ENCODE assay signal across 11 cellular contexts in genomic region chr17:28112199-28112995, GRCh38.
DNase-seq lines count a peak whose midpoint lies in the region; ATAC-seq, FAIRE-seq and TF ChIP-seq lines count a peak whose summit lies in the region.
"Had no signal": no experiment of that assay in that cellular context is flagged by ENCODE, and none has a peak within 500 bp of the region (broad histone marks: within the 10 kb centered on the region; RNA-seq: fewer than 3 reads in every experiment).

No MANE protein-coding gene starts in this region.

- H3K4me1 ChIP-seq in IMR-90 (ENCODE audit: control insufficient read depth, insufficient read depth, low read length), result peaks cover 7% of the 10 kb centered on the region
- peaks cover 10% of the 10 kb centered on the region for H3K4me1 ChIP-seq in keratinocyte (ENCODE audit: control insufficient read depth, extremely low read depth, insufficient read depth, low read length)
- peaks cover 2 to 22% (median 19%) of the 10 kb centered on the region in 5 donors for H3K4me1 ChIP-seq in subcutaneous abdominal adipose tissue (ENCODE audit: control insufficient read depth in 5 of 5, insufficient read depth in 5 of 5, low read length in 5 of 5)

- H2BK20ac ChIP-seq in IMR-90 (ENCODE audit: low read depth, low read length), result peak overlapping the region; percentile 81; the same call in 1 of the 2 replicates

- H3K9me3 Mint-ChIP-seq in dendritic cell treated with granulocyte-macrophage colony-stimulating factor and Interleukin-4, amounts not matched to agents 40 ng/mL and 50 ng/mL, for 4 days, result peaks cover 11% of the 10 kb centered on the region

- peak overlapping the region; percentile 81 for H3K27ac Mint-ChIP-seq in dendritic cell treated with granulocyte-macrophage colony-stimulating factor and Interleukin-4, amounts not matched to agents 40 ng/mL and 50 ng/mL, for 4 days

- peak overlapping the region; percentile 57; the same call in 1 of the 2 replicates for H3K27ac ChIP-seq in IMR-90 (ENCODE audit: insufficient read depth, low read length)
- H3K27ac ChIP-seq in keratinocyte (ENCODE audit: control insufficient read depth, insufficient read depth, low read length), result no peak overlapping the region
- peak overlapping the region; percentile 3 for H3K27ac ChIP-seq in subcutaneous abdominal adipose tissue (ENCODE audit: low read depth, low read length)
- H3K27ac ChIP-seq: KMS-11 had no signal

- H3K56ac ChIP-seq in IMR-90 (ENCODE audit: extremely low read depth, insufficient read depth, low read length), result no peak overlapping the region

- H2AFZ ChIP-seq in IMR-90 (replicated peaks; ENCODE audit: low read length, poor library complexity) (no peak overlapping the region), keratinocyte (ENCODE audit: control insufficient read depth, low read length) (no peak overlapping the region)

- H3K9ac ChIP-seq in IMR-90 (ENCODE audit: low read depth, low read length), result no peak overlapping the region
- no peak overlapping the region for H3K9ac ChIP-seq in keratinocyte (ENCODE audit: control insufficient read depth, extremely low read depth, insufficient read depth, low read length)
- H3K9ac ChIP-seq in subcutaneous abdominal adipose tissue (ENCODE audit: low read length in 5 of 5), result peak overlapping the region in 3 of 5 donors; percentile 32 to 41 (median 35)
- H3K9ac ChIP-seq: KMS-11 had no signal

- H4K20me1 ChIP-seq in IMR-90 (ENCODE audit: insufficient read depth, low read length) (peaks cover 11% of the 10 kb centered on the region; the same call in 1 of the 2 replicates), keratinocyte (ENCODE audit: control insufficient read depth, extremely low read depth, insufficient read depth, low read length) (no peaks in the 10 kb centered on the region)

- peak overlapping the region; percentile 69 for H2BK120ac ChIP-seq in IMR-90 (ENCODE audit: low read depth, low read length)

- no TSS peak for BruUV-seq in IMR-90 (replicated peaks; lab: Mats Ljungman, UMichigan)

- H2AK9ac ChIP-seq in IMR-90 (replicated peaks; ENCODE audit: low read depth, low read length, poor library complexity), result no peak overlapping the region

- ATAC-seq in IMR-90 (ENCODE audit: low read depth), result peak; percentile 73

- H3K27me3 Mint-ChIP-seq in dendritic cell treated with granulocyte-macrophage colony-stimulating factor and Interleukin-4, amounts not matched to agents 40 ng/mL and 50 ng/mL, for 4 days, result no peaks in the 10 kb centered on the region

- peak overlapping the region; percentile 50 for H2BK5ac ChIP-seq in IMR-90 (ENCODE audit: low read depth, low read length, poor library complexity, severe bottlenecking)

- peaks cover 25 to 51% of the 10 kb centered on the region in 2 experiments for H3K79me1 ChIP-seq in IMR-90 (ENCODE audit: low read depth in 1 of 2, low read length in 2 of 2)

- peak overlapping the region; percentile 35; the same call in 1 of the 2 replicates for H3K4me2 ChIP-seq in IMR-90 (ENCODE audit: low read depth, low read length)
- peak overlapping the region; percentile 37 for H3K4me2 ChIP-seq in keratinocyte (ENCODE audit: control insufficient read depth, extremely low read depth, insufficient read depth, low read depth, low read length)
- H3K4me2 ChIP-seq: KMS-11 had no signal

- POLR2A ChIA-PET in IMR-90 (lab: Charles Lee; ENCODE audit: unreplicated experiment), result no interaction called here

- H3K36me3 ChIP-seq in IMR-90 (ENCODE audit: control insufficient read depth, insufficient read depth, low read length) (peaks cover 2% of the 10 kb centered on the region), keratinocyte (ENCODE audit: control insufficient read depth in 2 of 2, extremely low read depth in 1 of 2, insufficient read depth in 2 of 2, low read length in 2 of 2) (no peaks in the 10 kb centered on the region), subcutaneous abdominal adipose tissue (ENCODE audit: control insufficient read depth in 5 of 5, insufficient read depth in 5 of 5, low read length in 5 of 5) (no peaks in the 10 kb centered on the region)

- peak overlapping the region; percentile 82 for H4K5ac ChIP-seq in IMR-90 (ENCODE audit: low read depth, low read length)

- H2AK5ac ChIP-seq in IMR-90 (ENCODE audit: low read depth, low read length), result 0 out of 2 replicates have a peak overlapping the region, but pooled peaks have one; percentile 29

- CTCF ChIA-PET in IMR-90 (lab: Yijun Ruan, JAX), result interaction anchor here (1.0 kb wide), 1 partner anchor 32 kb away, joined by 3 read pairs; no protein-coding TSS in a partner anchor

- TF ChIP-seq RAD21 in IMR-90 (IDR thresholded peaks at IDR 0.05; ENCODE audit: low read length), result no peak

- peaks cover 29% of the 10 kb centered on the region for H3K4me1 Mint-ChIP-seq in dendritic cell treated with granulocyte-macrophage colony-stimulating factor and Interleukin-4, amounts not matched to agents 40 ng/mL and 50 ng/mL, for 4 days (ENCODE audit: low read depth)

- H3K18ac ChIP-seq in IMR-90 (ENCODE audit: low read depth, low read length), result peak overlapping the region; percentile 50

- H4K91ac ChIP-seq in IMR-90 (ENCODE audit: insufficient read depth, low read depth, low read length), result peak overlapping the region; percentile 67

- peaks cover 14% of the 10 kb centered on the region for H3K79me2 ChIP-seq in keratinocyte (ENCODE audit: control insufficient read depth, insufficient read depth, low read length)

- in situ Hi-C loops in IMR-90 (cut with MboI; ENCODE audit: low sequenced_read_pairs), result no loop called here

- peak overlapping the region; percentile 43 for H3K14ac ChIP-seq in IMR-90 (replicated peaks; ENCODE audit: low read depth, low read length)

- DNase-seq in IMR-90, result peak; percentile 35
- DNase-seq in keratinocyte (ENCODE audit: low read depth, low spot score), result no peak
- no peak for DNase-seq in activated effector memory CD4-positive, alpha-beta T cell treated with Interleukin-2 at 50 U/mL for 16 hours
- DNase-seq in activated CD4-positive, alpha-beta T cell treated with anti-CD3 and anti-CD28 coated beads, Interleukin-2, amount 50 U/mL, for 48 hours, result no peak
- DNase-seq in iPS-NIHi11 (ENCODE audit: low spot score), result no peak
- DNase-seq: effector CD4-positive, alpha-beta T cell; HCEC 1CT; NCI-H2107 had no signal

- no CpG with 5 or more reads among the region's 3 CpGs for WGBS in IMR-90 (ENCODE audit: extremely low coverage in 2 of 2, insufficient read length in 1 of 2), 2 experiments

- peak overlapping the region; percentile 71 for H3K4ac ChIP-seq in IMR-90 (ENCODE audit: low read depth, low read length)

- H3K9me1 ChIP-seq in IMR-90 (ENCODE audit: insufficient read depth, low read length) (peaks cover 13% of the 10 kb centered on the region; the same call in 1 of the 2 replicates), keratinocyte (ENCODE audit: control insufficient read depth, extremely low read depth, insufficient read depth, low read length) (no peaks in the 10 kb centered on the region)

- H3K36me3 Mint-ChIP-seq in dendritic cell treated with granulocyte-macrophage colony-stimulating factor and Interleukin-4, amounts not matched to agents 40 ng/mL and 50 ng/mL, for 4 days (ENCODE audit: low read depth), result peaks cover 11% of the 10 kb centered on the region

- no peak for TF ChIP-seq POLR2A in IMR-90 (IDR thresholded peaks at IDR 0.05; ENCODE audit: low read depth, low read length)

- FAIRE-seq in keratinocyte (lab: Jason Lieb, UNC), result peak; percentile 68

- H3K23ac ChIP-seq in IMR-90 (ENCODE audit: low read depth, low read length), result peak overlapping the region; percentile 47

- no peaks in the 10 kb centered on the region for H3K27me3 ChIP-seq in IMR-90 (ENCODE audit: control insufficient read depth, insufficient read depth, low read length)
- H3K27me3 ChIP-seq in keratinocyte (ENCODE audit: control insufficient read depth, extremely low read depth, insufficient read depth, low read length), result no peaks in the 10 kb centered on the region
- no peaks in the 10 kb centered on the region for H3K27me3 ChIP-seq in subcutaneous abdominal adipose tissue (ENCODE audit: control insufficient read depth in 5 of 5, insufficient read depth in 4 of 5, low read length in 5 of 5)

- H3K4me3 ChIP-seq in IMR-90 (ENCODE audit: insufficient read depth, low read depth, low read length), result no peak overlapping the region
- no peak overlapping the region for H3K4me3 ChIP-seq in keratinocyte (ENCODE audit: control insufficient read depth in 2 of 3, extremely low read depth in 1 of 3, insufficient read depth in 2 of 3, low read depth in 1 of 3, low read length in 3 of 3)
- H3K4me3 ChIP-seq in subcutaneous abdominal adipose tissue (ENCODE audit: low read depth in 1 of 5, low read length in 5 of 5), result peak overlapping the region in 1 of 5 donors; percentile 13

- no peak overlapping the region for H3K4me3 Mint-ChIP-seq in dendritic cell treated with granulocyte-macrophage colony-stimulating factor and Interleukin-4, amounts not matched to agents 40 ng/mL and 50 ng/mL, for 4 days

- no peak overlapping the region; the same call in 2 of the 3 replicates for H2BK15ac ChIP-seq in IMR-90 (ENCODE audit: low read depth, low read length)

- TF ChIP-seq CTCF in IMR-90 (conservative IDR thresholded peaks at IDR 0.05; ENCODE audit: low read depth, low read length) (no peak), keratinocyte (optimal IDR thresholded peaks at IDR 0.05 in 1 of 3, IDR thresholded peaks at IDR 0.05 in 1 of 3, conservative IDR thresholded peaks at IDR 0.05 in 1 of 3; ENCODE audit: extremely low read depth in 1 of 3, insufficient read depth in 2 of 3, low read length in 3 of 3) (no peak)

- H4K8ac ChIP-seq in IMR-90 (ENCODE audit: low read depth in 2 of 2, low read length in 2 of 2), result peak overlapping the region in 1 of 2 experiments; percentile 39; a peak in 2 of 4 replicates

- H3K9me3 ChIP-seq in IMR-90 (ENCODE audit: control insufficient read depth, insufficient read depth, low read length) (no peaks in the 10 kb centered on the region), keratinocyte (ENCODE audit: control insufficient read depth, low read depth, low read length) (no peaks in the 10 kb centered on the region), subcutaneous abdominal adipose tissue (ENCODE audit: control insufficient read depth in 5 of 5, low read length in 5 of 5) (no peaks in the 10 kb centered on the region)

- intact Hi-C loops in IMR-90 (cut with micrococcal nuclease), result loop anchor here (5.0 to 10.0 kb wide), 2 partner anchors 35 to 218 kb away; partner anchors contain the start of gene LYRM9
- intact Hi-C loops in dendritic cell treated with granulocyte-macrophage colony-stimulating factor and Interleukin-4, amounts not matched to agents 40 ng/mL and 50 ng/mL, for 4 days (cut with micrococcal nuclease), result loop anchor here (10.0 kb wide), 2 partner anchors 82 to 218 kb away; partner anchors contain the start of gene LYRM9

- dilution Hi-C loops in IMR-90 (cut with HindIII; ENCODE audit: low sequenced_read_pairs, unreplicated experiment), result no loop called here
- dilution Hi-C loops in keratinocyte (cut with MboI; ENCODE audit: extremely low pct_ligation_motif_present, low sequenced_read_pairs), result no loop called here

TF ChIP-seq in IMR-90, 13 proteins besides CTCF, POLR2A, EP300 and RAD21 (continues in another document):
- TF ChIP-seq MAFK (IDR thresholded peaks at IDR 0.05; ENCODE audit: low read depth, low read length), result peak; percentile 96

Comparison
In these comparisons a context has a peak if more than half of its experiments do, and no peak if none do; other contexts are left out.
1. H3K9ac ChIP-seq: peak in subcutaneous abdominal adipose tissue (3 of 5); none in IMR-90 (single experiment) and keratinocyte (single experiment).